In the genomic region with DNA sequence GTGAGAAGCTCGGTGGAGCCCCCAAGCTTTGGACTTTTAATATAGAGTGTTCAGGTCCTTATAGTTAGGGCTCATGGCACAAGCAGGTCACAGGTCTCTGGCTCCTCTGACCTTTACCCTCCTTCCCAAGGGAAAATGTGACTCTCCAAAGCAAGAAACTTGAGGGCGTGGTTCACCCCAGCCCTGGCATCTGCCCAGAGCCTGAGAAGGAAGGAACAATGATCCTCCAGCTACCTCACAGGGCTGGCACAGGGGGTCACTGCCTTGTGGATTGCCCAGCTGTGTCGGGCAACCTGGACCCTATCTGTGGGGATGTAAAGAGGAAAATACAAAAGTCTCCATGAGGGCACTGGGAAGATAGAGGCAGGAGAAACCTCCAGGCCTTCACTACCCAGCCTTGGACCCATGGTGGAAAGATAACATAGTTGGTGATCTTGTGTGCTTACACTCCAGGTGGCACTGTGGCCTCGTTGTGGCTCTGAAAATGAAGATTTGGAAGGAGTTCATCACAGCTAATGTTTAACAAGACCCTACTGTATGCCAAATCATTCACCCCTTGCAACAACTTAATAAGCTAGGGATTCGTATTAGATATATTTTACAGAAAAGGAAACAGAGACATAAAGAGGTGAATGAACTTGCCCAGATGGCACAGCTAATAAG, we compare ENCODE assay signal across 31 cellular contexts. TPM values are rescaled to one million over a fixed set of nuclear protein-coding genes. Genes with fewer than 3 reads are reported as not detected.
DNase-seq lines count a peak whose midpoint lies in the region; ATAC-seq, FAIRE-seq and TF ChIP-seq lines count a peak whose summit lies in the region.
"Had no signal": no experiment of that assay in that cellular context is flagged by ENCODE, and none has a peak within 500 bp of the region (broad histone marks: within the 10 kb centered on the region; RNA-seq: fewer than 3 reads in every experiment).

No MANE protein-coding gene starts in this region.

- 47% methylated on average over 5 of the region's 5 CpGs for WGBS in HepG2 (ENCODE audit: low lambda C conversion rate)
- 61% methylated on average over 3 of the region's 5 CpGs for WGBS in right lobe of liver (ENCODE audit: insufficient coverage, low coverage, low lambda C conversion rate, missing lambda C conversion rate)
- WGBS in transverse colon (ENCODE audit: low coverage in 1 of 2), 2 donors = 63 to 80% methylated on average over 1 to 5 of the region's 5 CpGs

- CTCF ChIA-PET in HepG2 (lab: Yijun Ruan, JAX; ENCODE audit: low intra/inter-chr PET ratio, low total read pairs) = no interaction called here

- DNase-seq in HepG2 (ENCODE audit: low spot score) (no peak), right lobe of liver (no peak), OCI-M1 (lab: John Stamatoyannopoulos, UW) (peak; percentile 34), transverse colon (peak; percentile 17), ACHN (no peak), T-helper 9 cell (no peak)
- DNase-seq: activated B cell treated with CpG ODN at 0.5 μM for 24 hours; activated CD4-positive, alpha-beta T cell treated with anti-CD3 and anti-CD28 coated beads, Interleukin-2, amount 10 ng/mL, durations not matched to agents 7 days and 5 days; activated T-cell treated with anti-CD3 and anti-CD28 coated beads, Interleukin-2, amount 50 U/mL, for 48 hours; caudate nucleus; CD4-positive, alpha-beta memory T cell; cortex of kidney; effector memory CD8-positive, alpha-beta T cell; EL; HFFc6; left ventricle myocardium superior; NCI-H1105 treated with DMSO at 0.1 percent for 48 hours; NCI-H2081; NCI-H226; right cardiac atrium; RPMI8226; SJCRH30; spleen; stimulated activated CD8-positive, alpha-beta memory T cell treated with anti-CD3 and anti-CD28 coated beads, Interleukin-4, amount 100 ng/mL, for 48 hours; stomach; thyroid gland had no signal

- H3K27ac ChIP-seq in HepG2 (ENCODE audit: extremely low read length, insufficient read depth, low read length) = no peak overlapping the region
- H3K27ac ChIP-seq in right lobe of liver = no peak overlapping the region
- no peak overlapping the region for H3K27ac ChIP-seq in transverse colon
- H3K27ac ChIP-seq: SJCRH30, spleen, stomach, thyroid gland, vagina had no signal

- H3K4me2 ChIP-seq in HepG2 (ENCODE audit: low read depth, low read length) = no peak overlapping the region

- no TSS peak for BruUV-seq in HepG2 (replicated peaks; lab: Mats Ljungman, UMichigan)

- H3K9ac ChIP-seq in HepG2 (ENCODE audit: insufficient read depth, low read depth, low read length) (no peak overlapping the region), iPS-15b (ENCODE audit: low read depth, low read length) (no peak overlapping the region)

- no peak overlapping the region for H2AFZ ChIP-seq in HepG2 (ENCODE audit: low read length)

- POLR2A ChIA-PET in HepG2 (lab: Yijun Ruan, JAX) = no interaction called here

- H4K20me1 ChIP-seq in HepG2 (ENCODE audit: insufficient read depth, low read length) = no peaks in the 10 kb centered on the region

- TF ChIP-seq RAD21 in HepG2 (CRISPR knock-in tag; IDR thresholded peaks at IDR 0.05) = no peak

- ATAC-seq in HepG2 (no peak), right lobe of liver (no peak), HG02763 (IDR thresholded peaks at IDR 0.05; ENCODE audit: unreplicated experiment) (no peak)
- ATAC-seq: effector memory CD8-positive, alpha-beta T cell; left ventricle myocardium superior; right cardiac atrium had no signal

- TF ChIP-seq CTCF in HepG2 (CRISPR knock-in tag; IDR thresholded peaks at IDR 0.05) (peak; percentile 21; the same call in 1 of the 2 replicates), right lobe of liver (IDR thresholded peaks at IDR 0.05) (no peak), transverse colon (IDR thresholded peaks at IDR 0.05) (no peak)

- H3K79me2 ChIP-seq in HepG2 (ENCODE audit: insufficient read depth, low read length) = peaks cover 11% of the 10 kb centered on the region

- no peaks in the 10 kb centered on the region for H3K36me3 ChIP-seq in HepG2 (replicated peaks in 1 of 2; ENCODE audit: control insufficient read depth in 1 of 2, insufficient read depth in 2 of 2, low read length in 2 of 2)
- H3K36me3 ChIP-seq in right lobe of liver = no peaks in the 10 kb centered on the region
- H3K36me3 ChIP-seq in iPS-15b (ENCODE audit: control insufficient read depth, insufficient read depth, low read length) = peaks cover 43% of the 10 kb centered on the region
- H3K36me3 ChIP-seq in transverse colon = no peaks in the 10 kb centered on the region
- H3K36me3 ChIP-seq: spleen, thyroid gland, vagina had no signal

- in situ Hi-C loops in HepG2 (cut with HindIII; ENCODE audit: extremely low pct_ligation_motif_present, low pct_unique_long_range_greater_than_20kb) (no loop called here), transverse colon (cut with MboI; ENCODE audit: low pct_ligation_motif_present in 1 of 4, low pct_unique_long_range_greater_than_20kb in 1 of 4, low sequenced_read_pairs in 3 of 4) (no loop called here), ACHN (cut with HindIII; ENCODE audit: low pct_ligation_motif_present, low pct_unique_long_range_greater_than_20kb, low sequenced_read_pairs) (no loop called here)

- FAIRE-seq in HepG2 (lab: Jason Lieb, UNC) = no peak
- FAIRE-seq: GM12891, keratinocyte had no signal

- H3K27me3 ChIP-seq in HepG2 (ENCODE audit: control insufficient read depth in 1 of 2, insufficient read depth in 2 of 2, low read length in 2 of 2) (peaks cover 0 to 10% of the 10 kb centered on the region in 2 experiments; a peak in 1 of 5 replicates), right lobe of liver (no peaks in the 10 kb centered on the region), iPS-15b (ENCODE audit: control insufficient read depth, insufficient read depth, low read length) (no peaks in the 10 kb centered on the region), transverse colon (no peaks in the 10 kb centered on the region)
- H3K27me3 ChIP-seq: SJCRH30, spleen, stomach, thyroid gland, vagina had no signal

- no peak overlapping the region for H3K4me3 ChIP-seq in HepG2 (replicated peaks in 1 of 3; ENCODE audit: insufficient read depth in 1 of 3, low read depth in 2 of 3, low read length in 3 of 3)
- H3K4me3 ChIP-seq in right lobe of liver = no peak overlapping the region
- peak overlapping the region; percentile 92 for H3K4me3 ChIP-seq in iPS-15b (ENCODE audit: low read depth, low read length)
- no peak overlapping the region for H3K4me3 ChIP-seq in transverse colon
- H3K4me3 ChIP-seq: SJCRH30, spleen, stomach, thyroid gland, vagina had no signal

- TF ChIP-seq EP300 in HepG2 (IDR thresholded peaks at IDR 0.05; ENCODE audit: low read depth in 2 of 2, low read length in 2 of 2) (no peak), HepG2 (CRISPR knock-in tag; IDR thresholded peaks at IDR 0.05; ENCODE audit: borderline replicate concordance) (no peak), transverse colon (IDR thresholded peaks at IDR 0.05; ENCODE audit: low read depth) (no peak)

- TF ChIP-seq POLR2A in HepG2 (IDR thresholded peaks at IDR 0.05; ENCODE audit: insufficient read depth in 1 of 2, low read depth in 2 of 2, low read length in 2 of 2) (no peak), right lobe of liver (IDR thresholded peaks at IDR 0.05) (no peak), transverse colon (IDR thresholded peaks at IDR 0.05) (no peak)

- intact Hi-C loops in HepG2 (cut with micrococcal nuclease; ENCODE audit: unreplicated experiment) = no loop called here
- intact Hi-C loops in right lobe of liver (cut with DNase I) = no loop called here
- intact Hi-C loops in transverse colon (cut with DNase I; ENCODE audit: low total_unique reads) = no loop called here

- no peaks in the 10 kb centered on the region for H3K9me3 ChIP-seq in HepG2 (ENCODE audit: low read length)
- no peaks in the 10 kb centered on the region for H3K9me3 ChIP-seq in right lobe of liver
- H3K9me3 ChIP-seq in iPS-15b (ENCODE audit: control insufficient read depth, insufficient read depth, low read length) = no peaks in the 10 kb centered on the region
- no peaks in the 10 kb centered on the region for H3K9me3 ChIP-seq in transverse colon
- H3K9me3 ChIP-seq: SJCRH30, stomach, thyroid gland, vagina had no signal

- H3K4me1 ChIP-seq in HepG2 (ENCODE audit: insufficient read depth, low read length) = peaks cover 12% of the 10 kb centered on the region
- H3K4me1 ChIP-seq in right lobe of liver = no peaks in the 10 kb centered on the region
- peaks cover 5% of the 10 kb centered on the region for H3K4me1 ChIP-seq in iPS-15b (ENCODE audit: control insufficient read depth, insufficient read depth, low read length)
- peaks cover 2 to 18% (median 9%) of the 10 kb centered on the region in 4 donors for H3K4me1 ChIP-seq in transverse colon

TF ChIP-seq in HepG2, 621 proteins besides CTCF, POLR2A, EP300 and RAD21 (continues in another document):
- TF ChIP-seq ZNF605 (CRISPR knock-in tag; IDR thresholded peaks at IDR 0.05) = peak; percentile 46; the same call in 1 of the 2 replicates
- TF ChIP-seq ELF1 (CRISPR knock-in tag; IDR thresholded peaks at IDR 0.05) = no peak
- TF ChIP-seq BORCS8-MEF2B (CRISPR knock-in tag; IDR thresholded peaks at IDR 0.05) = no peak
- TF ChIP-seq MATR3 (CRISPR knock-in tag; IDR thresholded peaks at IDR 0.05) = no peak
- no peak for TF ChIP-seq CHCHD3 (CRISPR knock-in tag; IDR thresholded peaks at IDR 0.05)

RNA-seq across cellular contexts. Expression of a gene that starts 3.8 kb away (rescaled TPM):
- total RNA-seq in HepG2 (2016; rRNA removed; fragmentation: Illumina TruSeq; extraction: Trizol) = 31.4 and 38.0 TPM in 2 replicates
- total RNA-seq in HepG2 (2016; cell fraction: cytosol; rRNA removed; fragmentation: Illumina TruSeq; extraction: Trizol; ENCODE audit: low read depth) = 6.4 and 8.5 TPM in 2 replicates
- 30.7 and 39.1 TPM in 2 replicates for total RNA-seq in HepG2 (2016; cell fraction: insoluble cytoplasmic fraction; rRNA removed; fragmentation: Illumina TruSeq; extraction: Trizol)
- 16.1 and 20.2 TPM in 2 replicates for total RNA-seq in HepG2 (2016; cell fraction: membrane; rRNA removed; fragmentation: Illumina TruSeq; extraction: Trizol)
- total RNA-seq in HepG2 (2016; cell fraction: nucleus; rRNA removed; fragmentation: Illumina TruSeq; extraction: Trizol) = 54.8 and 59.5 TPM in 2 replicates
- polyA plus RNA-seq in HepG2 (2011; rRNA removed) = 12.7 and 17.3 TPM in 2 replicates
- 6.8 and 9.5 TPM in 2 replicates for polyA plus RNA-seq in HepG2 (2011; cell fraction: cytosol; rRNA removed)
- 15.8 and 17.7 TPM in 2 replicates for polyA plus RNA-seq in HepG2 (2011; cell fraction: nucleus; rRNA removed)
- 11.5 and 12.3 TPM in 2 replicates for polyA plus RNA-seq in HepG2 (2012)
- 3.2 and 3.6 TPM in 2 replicates for polyA plus RNA-seq in HepG2 (2016; cell fraction: cytosol; fragmentation: Illumina TruSeq; extraction: Trizol; ENCODE audit: low read depth)
- polyA plus RNA-seq in HepG2 (2016; cell fraction: insoluble cytoplasmic fraction; fragmentation: Illumina TruSeq; extraction: Trizol; ENCODE audit: low read depth) = 29.8 and 32.0 TPM in 2 replicates
- 5.8 and 6.2 TPM in 2 replicates for polyA plus RNA-seq in HepG2 (2016; cell fraction: membrane; fragmentation: Illumina TruSeq; extraction: Trizol; ENCODE audit: low read depth)
- polyA plus RNA-seq in HepG2 (2016; cell fraction: nucleus; fragmentation: Illumina TruSeq; extraction: Trizol; ENCODE audit: insufficient read depth, low read depth) = 78.0 and 83.8 TPM in 2 replicates
- polyA minus RNA-seq in HepG2 (2011; rRNA and poly(A)+ RNA removed; ENCODE audit: low replicate concordance) = 24.4 and 56.6 TPM in 2 replicates
- 8.7 and 9.2 TPM in 2 replicates for polyA minus RNA-seq in HepG2 (2011; cell fraction: cytosol; rRNA and poly(A)+ RNA removed)
- polyA minus RNA-seq in HepG2 (2011; cell fraction: nucleus; rRNA and poly(A)+ RNA removed) = 63.3 and 70.1 TPM in 2 replicates
- 10 to 100 TPM in 1 of 6 experiments, 1 to 10 TPM in 5; 6.9 to 10.1 (median 7.5) TPM for total RNA-seq in right lobe of liver
- total RNA-seq in transverse colon = 10 to 100 TPM; 12.3 to 37.5 (median 28.5) TPM

Comparison
In these comparisons a context has a peak if more than half of its experiments do, and no peak if none do; other contexts are left out.
1. DNase-seq: peak in OCI-M1 (single experiment) and transverse colon (single experiment); none in HepG2 (single experiment), right lobe of liver (0 of 3), ACHN (single experiment) and T-helper 9 cell (single experiment).